In genomic region chr14:52706724-52707706, GRCh38 we compare ENCODE assay signal across 8 cellular contexts. TPM values are rescaled to one million over a fixed set of nuclear protein-coding genes. Genes with fewer than 3 reads are reported as not detected.
DNase-seq lines count a peak whose midpoint lies in the region; ATAC-seq and TF ChIP-seq lines count a peak whose summit lies in the region.

TSS of gene PSMC6 (plus strand) at chr14:52707200. CDS start at chr14:52707220, 20 bp downstream.

- DNase-seq in CD1c-positive myeloid dendritic cell (ENCODE audit: extremely low spot score): peak; percentile 95
- DNase-seq in NCI-H748 treated with DMSO at 0.1 percent for 48 hours (lab: John Stamatoyannopoulos, UW): peak; percentile 91
- DNase-seq in activated CD4-positive, alpha-beta T cell treated with anti-CD3 and anti-CD28 coated beads, Interleukin-2, amount 50 U/mL, for 24 hours (ENCODE audit: low read depth in 1 of 2, low spot score in 1 of 2): peak; percentile 88 to 94
- peak; percentile 96 for DNase-seq in stimulated activated CD4-positive, alpha-beta T cell treated with anti-CD3 and anti-CD28 coated beads, Interleukin-4, amount 100 ng/mL, for 24 hours

- H3K36me3 ChIP-seq in liver (ENCODE audit: control insufficient read depth in 4 of 4, insufficient read depth in 3 of 4, low read depth in 1 of 4, low read length in 3 of 4): peaks cover 0 to 30% (median 17%) of the 10 kb centered on the region in 4 donors

- H3K36me3 Mint-ChIP-seq in dendritic cell treated with granulocyte-macrophage colony-stimulating factor and Interleukin-4, amounts not matched to agents 40 ng/mL and 50 ng/mL, for 4 days (ENCODE audit: low read depth): peaks cover 49% of the 10 kb centered on the region

- peaks cover 3 to 20% (median 9%) of the 10 kb centered on the region in 4 donors for H3K4me1 ChIP-seq in liver (ENCODE audit: control insufficient read depth in 4 of 4, insufficient read depth in 4 of 4, low read length in 3 of 4)

- TF ChIP-seq RAD21 in liver (IDR thresholded peaks at IDR 0.05): peak; percentile 26 to 56

- peaks cover 26% of the 10 kb centered on the region for H3K4me1 Mint-ChIP-seq in dendritic cell treated with granulocyte-macrophage colony-stimulating factor and Interleukin-4, amounts not matched to agents 40 ng/mL and 50 ng/mL, for 4 days (ENCODE audit: low read depth)

- H3K4me3 Mint-ChIP-seq in dendritic cell treated with granulocyte-macrophage colony-stimulating factor and Interleukin-4, amounts not matched to agents 40 ng/mL and 50 ng/mL, for 4 days: peak within 1 kb of the TSS; percentile 88

- peak; percentile 98 for ATAC-seq in GM19397 (IDR thresholded peaks at IDR 0.05; ENCODE audit: unreplicated experiment)
- ATAC-seq in HG03565 (IDR thresholded peaks at IDR 0.05; ENCODE audit: unreplicated experiment): peak; percentile 89

- under 1% methylated on average over 43 of the region's 43 CpGs for WGBS in liver

- H3K9me3 Mint-ChIP-seq in dendritic cell treated with granulocyte-macrophage colony-stimulating factor and Interleukin-4, amounts not matched to agents 40 ng/mL and 50 ng/mL, for 4 days: no peaks in the 10 kb centered on the region

- peak within 1 kb of the TSS; percentile 90 to 96 for H3K9ac ChIP-seq in liver (ENCODE audit: low read depth in 1 of 2, low read length in 2 of 2)

- peak within 1 kb of the TSS; percentile 61 to 99 (median 95) for H3K4me3 ChIP-seq in liver (ENCODE audit: low read depth in 1 of 3, low read length in 3 of 3)

- no peak for TF ChIP-seq CTCF in liver (IDR thresholded peaks at IDR 0.05; ENCODE audit: low read depth, low read length, missing input control)

- no peaks in the 10 kb centered on the region for H3K27me3 ChIP-seq in liver (ENCODE audit: control insufficient read depth in 4 of 4, insufficient read depth in 4 of 4, low read length in 3 of 4)

- intact Hi-C loops in dendritic cell treated with granulocyte-macrophage colony-stimulating factor and Interleukin-4, amounts not matched to agents 40 ng/mL and 50 ng/mL, for 4 days (cut with micrococcal nuclease): loop anchor here (1.0 kb wide), 1 partner anchor 11 kb away; no protein-coding TSS in a partner anchor

- H3K27ac ChIP-seq in liver (ENCODE audit: low read depth in 1 of 2, low read length in 2 of 2): peak within 1 kb of the TSS; percentile 71 to 80

- H3K27ac Mint-ChIP-seq in dendritic cell treated with granulocyte-macrophage colony-stimulating factor and Interleukin-4, amounts not matched to agents 40 ng/mL and 50 ng/mL, for 4 days: peak within 1 kb of the TSS; percentile 84

- H3K9me3 ChIP-seq in liver (ENCODE audit: control insufficient read depth in 4 of 4, low read length in 3 of 4): no peaks in the 10 kb centered on the region

- no peaks in the 10 kb centered on the region for H3K27me3 Mint-ChIP-seq in dendritic cell treated with granulocyte-macrophage colony-stimulating factor and Interleukin-4, amounts not matched to agents 40 ng/mL and 50 ng/mL, for 4 days

TF ChIP-seq in liver, 16 proteins besides CTCF, POLR2A, EP300 and RAD21:
- peak; percentile 67 for TF ChIP-seq SP1 (IDR thresholded peaks at IDR 0.05)
- TF ChIP-seq EGR1 (IDR thresholded peaks at IDR 0.05; ENCODE audit: low read depth in 2 of 2): peak in 1 of 2 donors; percentile 47
- peak; percentile 73 for TF ChIP-seq MAX (IDR thresholded peaks at IDR 0.05)
- no peak for TF ChIP-seq JUND (IDR thresholded peaks at IDR 0.05)
- TF ChIP-seq REST (IDR thresholded peaks at IDR 0.05): peak; percentile 82
- no peak for TF ChIP-seq FOXA2 (IDR thresholded peaks at IDR 0.05)
- peak in 1 of 2 donors; percentile 39 for TF ChIP-seq RXRA (IDR thresholded peaks at IDR 0.05)
- no peak for TF ChIP-seq HNF4G (IDR thresholded peaks at IDR 0.05)
- TF ChIP-seq NR2F2 (IDR thresholded peaks at IDR 0.05): peak; percentile 45
- TF ChIP-seq TAF1 (conservative IDR thresholded peaks at IDR 0.05): peak; percentile 77
- peak; percentile 72 to 89 for TF ChIP-seq GABPA (IDR thresholded peaks at IDR 0.05 in 1 of 2, conservative IDR thresholded peaks at IDR 0.05 in 1 of 2)
- peak; percentile 99 for TF ChIP-seq YY1 (IDR thresholded peaks at IDR 0.05)
- peak; percentile 42 for TF ChIP-seq ZBTB33 (IDR thresholded peaks at IDR 0.05)
TF ChIP-seq in liver: peak in this region for 10.

RNA-seq across cellular contexts. Expression of gene PSMC6, which starts in this region (rescaled TPM):
- total RNA-seq in liver: 10 to 100 TPM; 72.3 to 98.9 TPM
- 10 to 100 TPM; 43.2 to 66.2 TPM for polyA plus RNA-seq in liver

Comparison
In these comparisons a context has a peak if more than half of its experiments do, and no peak if none do; other contexts are left out.
1. Peak in every context shown above with its lines: DNase-seq, ATAC-seq, H3K4me3 ChIP-seq and H3K27ac ChIP-seq.